ENCODE assay signal across 8 cellular contexts in genomic region chr1:145926706-145927072, GRCh38. TPM values are rescaled to one million over a fixed set of nuclear protein-coding genes. Genes with fewer than 3 reads are reported as not detected.
DNase-seq lines count a peak whose midpoint lies in the region; ATAC-seq, FAIRE-seq and TF ChIP-seq lines count a peak whose summit lies in the region.

No MANE protein-coding gene starts in this region.

- H3K4me2 ChIP-seq in KMS-11 = peak overlapping the region; percentile 89

- 2 to 6% (median 3%) methylated on average over 18 of the region's 18 CpGs for WGBS in adipose tissue, 3 donors
- WGBS in mesodermal cell (ENCODE audit: insufficient coverage in 2 of 2), 2 experiments = 12 to 13% methylated on average over 7 to 17 of the region's 18 CpGs
- WGBS in testis, 2 donors = 2 to 5% methylated on average over 18 of the region's 18 CpGs

- peaks cover 7% of the 10 kb centered on the region; the same call in 1 of the 2 replicates for H3K36me3 ChIP-seq in KMS-11 (ENCODE audit: insufficient read depth)
- H3K36me3 ChIP-seq in mesodermal cell (ENCODE audit: control insufficient read depth, insufficient read depth, low read length) = peaks cover 39% of the 10 kb centered on the region
- no peaks in the 10 kb centered on the region for H3K36me3 ChIP-seq in testis (ENCODE audit: low read depth, missing control alignments)

- no peak for TF ChIP-seq POLR2A in testis (IDR thresholded peaks at IDR 0.05)

- peaks cover 28% of the 10 kb centered on the region for H3K79me2 ChIP-seq in KMS-11 (ENCODE audit: insufficient read depth, low read depth)

- peak overlapping the region; percentile 75 for H3K27ac ChIP-seq in KMS-11
- peak overlapping the region; percentile 9 for H3K27ac ChIP-seq in adipose tissue (ENCODE audit: low read depth, low read length)
- H3K27ac ChIP-seq in mesodermal cell (ENCODE audit: low read depth, low read length, severe bottlenecking) = peak overlapping the region; percentile 89
- H3K27ac ChIP-seq in testis = peak overlapping the region; percentile 96 to 98

- FAIRE-seq in D721Med (lab: Jason Lieb, UNC) = no peak

- H3K9ac ChIP-seq in KMS-11 = peak overlapping the region; percentile 80

- no peaks in the 10 kb centered on the region for H3K9me3 ChIP-seq in mesodermal cell (ENCODE audit: control insufficient read depth, low read length)
- no peaks in the 10 kb centered on the region for H3K9me3 ChIP-seq in testis

- H3K4me1 ChIP-seq in KMS-11 (ENCODE audit: low read depth, poor library complexity, severe bottlenecking) (peaks cover 18% of the 10 kb centered on the region), mesodermal cell (ENCODE audit: control insufficient read depth, insufficient read depth, low read length, poor library complexity, severe bottlenecking) (no peaks in the 10 kb centered on the region), testis (peaks cover 7% of the 10 kb centered on the region)

- TF ChIP-seq CTCF in KMS-11 (conservative IDR thresholded peaks at IDR 0.05; ENCODE audit: low read depth, low read length) (no peak), testis (IDR thresholded peaks at IDR 0.05) (no peak), D721Med (IDR thresholded peaks at IDR 0.05; ENCODE audit: insufficient read depth, missing control alignments) (no peak)

- no peak for DNase-seq in testis
- no peak for DNase-seq in D721Med (ENCODE audit: insufficient read length, low spot score)
- DNase-seq in SKM-1 (lab: John Stamatoyannopoulos, UW; ENCODE audit: unreplicated experiment) = no peak

- intact Hi-C loops in testis (cut with DNase I; ENCODE audit: low total_unique reads) = no loop called here

- H3K4me3 ChIP-seq in KMS-11 (IDR thresholded peaks at IDR 0.05; ENCODE audit: insufficient read depth, low read depth, low read length) (peak overlapping the region; percentile 100), mesodermal cell (ENCODE audit: extremely low read depth, insufficient read depth, low read length, poor library complexity, severe bottlenecking) (peak overlapping the region; percentile 86), testis (peak overlapping the region; percentile 80 to 95)

- H4K20me1 ChIP-seq in KMS-11 (ENCODE audit: insufficient read depth) = no peaks in the 10 kb centered on the region

- ATAC-seq in GM18502 (IDR thresholded peaks at IDR 0.05; ENCODE audit: poor library complexity, unreplicated experiment) (peak; percentile 13), GM18873 (IDR thresholded peaks at IDR 0.05; ENCODE audit: low FRiP score, unreplicated experiment) (no peak)

- H2AFZ ChIP-seq in KMS-11 (ENCODE audit: low read depth) = peak overlapping the region; percentile 73

- H3K27me3 ChIP-seq in KMS-11 (ENCODE audit: insufficient read depth, low read depth) = no peaks in the 10 kb centered on the region
- no peaks in the 10 kb centered on the region for H3K27me3 ChIP-seq in testis

RNA-seq across cellular contexts. Expression of gene RBM8A, which starts 0.6 kb away (rescaled TPM):
- polyA plus RNA-seq in adipose tissue (100 to 1,000 TPM in 2 of 3 donors, 10 to 100 TPM in 1; 45.6 to 132 (median 102) TPM), testis (ENCODE audit: insufficient read depth, low read depth, low replicate concordance) (123 TPM)
- polyA plus RNA-seq in mesodermal cell (2013, experiment 1 of 2) = 161 TPM
- polyA plus RNA-seq in mesodermal cell (2013, experiment 2 of 2) = 144 TPM
- 100 to 1,000 TPM; 158 to 174 TPM for total RNA-seq in testis

RNA-seq across cellular contexts. Expression of gene PEX11B, which starts 8.2 kb away (rescaled TPM):
- polyA plus RNA-seq in adipose tissue (10 to 100 TPM; 11.4 to 18.3 (median 15.1) TPM), testis (ENCODE audit: insufficient read depth, low read depth, low replicate concordance) (54.8 TPM)
- 24.0 TPM for polyA plus RNA-seq in mesodermal cell (2013, experiment 1 of 2)
- 23.8 TPM for polyA plus RNA-seq in mesodermal cell (2013, experiment 2 of 2)
- total RNA-seq in testis = 10 to 100 TPM; 42.1 to 42.7 TPM

RNA-seq across cellular contexts. Expression of gene ITGA10, which starts 16.8 kb away (rescaled TPM):
- polyA plus RNA-seq in adipose tissue (1 to 10 TPM in 2 of 3 donors, under 1 TPM in 1; 0.64 to 1.8 (median 1.2) TPM), testis (ENCODE audit: insufficient read depth, low read depth, low replicate concordance) (3.4 TPM)
- polyA plus RNA-seq in mesodermal cell (2013, experiment 1 of 2) = 7.4 TPM
- polyA plus RNA-seq in mesodermal cell (2013, experiment 2 of 2) = 5.8 TPM
- total RNA-seq in testis = 1 to 10 TPM; 4.3 to 6.3 TPM

RNA-seq across cellular contexts. Expression of gene LIX1L, which starts 31.1 kb away (rescaled TPM):
- polyA plus RNA-seq in adipose tissue = 10 to 100 TPM in 2 of 3 donors, 1 to 10 TPM in 1; 2.6 to 21.6 (median 12.3) TPM
- 35.9 TPM for polyA plus RNA-seq in mesodermal cell (2013, experiment 1 of 2)
- 30.4 TPM for polyA plus RNA-seq in mesodermal cell (2013, experiment 2 of 2)
- total RNA-seq in testis = 10 to 100 TPM; 15.8 to 20.6 TPM
- 16.6 TPM for polyA plus RNA-seq in testis (ENCODE audit: insufficient read depth, low read depth, low replicate concordance)

RNA-seq across cellular contexts. Expression of gene ANKRD34A, which starts 37.7 kb away (rescaled TPM):
- polyA plus RNA-seq in adipose tissue (under 1 TPM in 2 of 3 donors, not detected in 1; 0.21 to 0.51 TPM), testis (ENCODE audit: insufficient read depth, low read depth, low replicate concordance) (0.51 TPM)
- 1.1 TPM for polyA plus RNA-seq in mesodermal cell (2013, experiment 1 of 2)
- polyA plus RNA-seq in mesodermal cell (2013, experiment 2 of 2) = 0.71 TPM
- under 1 TPM; 0.31 to 0.43 TPM for total RNA-seq in testis

Comparison
In these comparisons a context has a peak if more than half of its experiments do, and no peak if none do; other contexts are left out.
1. H3K27ac ChIP-seq: peak in every context shown above with its lines; median percentile 97 in testis; 89 in mesodermal cell; 75 in KMS-11; 9 in adipose tissue.